In the genomic region with DNA sequence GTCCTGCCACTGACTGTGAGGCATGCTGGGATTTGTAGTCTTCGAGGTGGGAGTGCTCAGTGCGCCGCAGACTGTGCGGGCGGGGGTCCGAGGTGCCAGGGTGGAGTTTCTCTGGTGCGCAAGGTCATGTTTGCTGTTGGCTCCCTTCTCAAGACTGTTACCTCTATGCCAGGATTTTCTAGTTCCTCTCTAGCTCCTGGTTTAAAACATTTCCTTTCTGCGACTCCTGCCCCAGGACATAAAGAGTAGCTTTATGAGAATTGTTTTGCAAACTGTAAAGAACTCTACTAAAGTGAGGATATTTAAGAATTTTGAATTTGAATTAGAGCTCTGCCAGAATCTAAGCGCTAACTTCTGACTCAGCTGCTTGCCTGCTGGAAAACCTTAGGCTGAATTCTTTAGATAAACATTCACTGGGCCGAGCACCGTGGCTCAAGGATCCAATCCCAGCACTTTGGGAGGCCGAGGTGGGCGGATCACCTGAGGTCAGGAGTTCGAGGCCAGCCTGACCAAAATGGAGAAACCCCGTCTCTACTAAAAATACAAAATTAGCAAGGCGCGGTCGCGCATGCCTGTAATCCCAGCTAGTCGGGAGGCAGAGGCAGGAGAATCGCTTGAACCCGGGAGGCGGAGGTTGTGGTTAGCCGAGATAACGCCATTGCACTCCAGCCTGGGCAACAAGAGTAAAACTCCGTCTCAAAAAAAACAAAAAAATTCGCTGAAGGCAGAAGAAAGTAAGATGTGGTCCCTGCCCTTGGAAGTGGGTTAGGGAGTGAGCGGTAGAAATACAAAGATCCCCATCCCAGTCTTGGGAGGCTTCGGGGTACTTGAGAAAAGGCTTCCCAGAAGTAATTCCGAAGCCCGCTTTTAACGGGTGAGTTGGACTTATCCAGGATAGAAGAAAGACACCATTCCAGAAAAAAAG, we compare ENCODE assay signal across 1 cellular context.
TF ChIP-seq lines count a peak whose summit lies in the region.

No MANE protein-coding gene starts in this region.

TF ChIP-seq in HepG2, 621 proteins besides CTCF, POLR2A, EP300 and RAD21 (continued from another document and continues in another):
- peak; percentile 73; the same call in 1 of the 2 replicates for TF ChIP-seq SAP130 (CRISPR knock-in tag; IDR thresholded peaks at IDR 0.05; ENCODE audit: low read depth)
- peak; percentile 96 for TF ChIP-seq CHD4 (IDR thresholded peaks at IDR 0.05; ENCODE audit: borderline replicate concordance, low read length)
- TF ChIP-seq, protein P1, sequence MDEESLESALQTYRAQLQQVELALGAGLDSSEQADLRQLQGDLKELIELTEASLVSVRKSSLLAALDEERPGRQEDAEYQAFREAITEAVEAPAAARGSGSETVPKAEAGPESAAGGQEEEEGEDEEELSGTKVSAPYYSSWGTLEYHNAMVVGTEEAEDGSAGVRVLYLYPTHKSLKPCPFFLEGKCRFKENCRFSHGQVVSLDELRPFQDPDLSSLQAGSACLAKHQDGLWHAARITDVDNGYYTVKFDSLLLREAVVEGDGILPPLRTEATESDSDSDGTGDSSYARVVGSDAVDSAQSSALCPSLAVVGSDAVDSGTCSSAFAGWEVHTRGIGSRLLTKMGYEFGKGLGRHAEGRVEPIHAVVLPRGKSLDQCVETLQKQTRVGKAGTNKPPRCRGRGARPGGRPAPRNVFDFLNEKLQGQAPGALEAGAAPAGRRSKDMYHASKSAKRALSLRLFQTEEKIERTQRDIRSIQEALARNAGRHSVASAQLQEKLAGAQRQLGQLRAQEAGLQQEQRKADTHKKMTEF (CRISPR knock-in tag; IDR thresholded peaks at IDR 0.05) = peak; percentile 36; the same call in 1 of the 2 replicates
- no peak for TF ChIP-seq ZNF264 (CRISPR knock-in tag; IDR thresholded peaks at IDR 0.05)
- TF ChIP-seq KLF16 (CRISPR knock-in tag; IDR thresholded peaks at IDR 0.05) = no peak; a peak in 1 of 4 replicates
- TF ChIP-seq, protein P2, sequence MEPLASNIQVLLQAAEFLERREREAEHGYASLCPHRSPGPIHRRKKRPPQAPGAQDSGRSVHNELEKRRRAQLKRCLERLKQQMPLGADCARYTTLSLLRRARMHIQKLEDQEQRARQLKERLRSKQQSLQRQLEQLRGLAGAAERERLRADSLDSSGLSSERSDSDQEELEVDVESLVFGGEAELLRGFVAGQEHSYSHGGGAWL (CRISPR knock-in tag; IDR thresholded peaks at IDR 0.05) = no peak
- TF ChIP-seq KDM5B (CRISPR knock-in tag; IDR thresholded peaks at IDR 0.05; ENCODE audit: borderline replicate concordance) = no peak
- TF ChIP-seq RXRB (CRISPR knock-in tag; IDR thresholded peaks at IDR 0.05; ENCODE audit: borderline replicate concordance) = 0 out of 2 replicates have a peak, but pooled peaks have one; percentile 1
- no peak for TF ChIP-seq HNRNPUL1 (IDR thresholded peaks at IDR 0.05; ENCODE audit: low read depth, low read length)
- TF ChIP-seq ZNF34 (CRISPR knock-in tag; IDR thresholded peaks at IDR 0.05; ENCODE audit: borderline replicate concordance) = no peak
- TF ChIP-seq EED (CRISPR knock-in tag; IDR thresholded peaks at IDR 0.05) = no peak
- no peak for TF ChIP-seq NONO (IDR thresholded peaks at IDR 0.05)
- TF ChIP-seq NONO (CRISPR knock-in tag; conservative IDR thresholded peaks at IDR 0.05) = peak; percentile 80; the same call in 1 of the 2 replicates
- no peak for TF ChIP-seq YEATS2 (CRISPR knock-in tag; IDR thresholded peaks at IDR 0.05; ENCODE audit: borderline replicate concordance)
- no peak for TF ChIP-seq KLF12 (CRISPR knock-in tag; IDR thresholded peaks at IDR 0.05; ENCODE audit: borderline replicate concordance)
- TF ChIP-seq JDP2 (CRISPR knock-in tag; IDR thresholded peaks at IDR 0.05; ENCODE audit: borderline replicate concordance) = no peak
- TF ChIP-seq ZNF546 (CRISPR knock-in tag; conservative IDR thresholded peaks at IDR 0.05) = no peak
- 0 out of 2 replicates have a peak, but pooled peaks have one; percentile 21 for TF ChIP-seq PITX1 (CRISPR knock-in tag; IDR thresholded peaks at IDR 0.05)
- TF ChIP-seq, protein P3, sequence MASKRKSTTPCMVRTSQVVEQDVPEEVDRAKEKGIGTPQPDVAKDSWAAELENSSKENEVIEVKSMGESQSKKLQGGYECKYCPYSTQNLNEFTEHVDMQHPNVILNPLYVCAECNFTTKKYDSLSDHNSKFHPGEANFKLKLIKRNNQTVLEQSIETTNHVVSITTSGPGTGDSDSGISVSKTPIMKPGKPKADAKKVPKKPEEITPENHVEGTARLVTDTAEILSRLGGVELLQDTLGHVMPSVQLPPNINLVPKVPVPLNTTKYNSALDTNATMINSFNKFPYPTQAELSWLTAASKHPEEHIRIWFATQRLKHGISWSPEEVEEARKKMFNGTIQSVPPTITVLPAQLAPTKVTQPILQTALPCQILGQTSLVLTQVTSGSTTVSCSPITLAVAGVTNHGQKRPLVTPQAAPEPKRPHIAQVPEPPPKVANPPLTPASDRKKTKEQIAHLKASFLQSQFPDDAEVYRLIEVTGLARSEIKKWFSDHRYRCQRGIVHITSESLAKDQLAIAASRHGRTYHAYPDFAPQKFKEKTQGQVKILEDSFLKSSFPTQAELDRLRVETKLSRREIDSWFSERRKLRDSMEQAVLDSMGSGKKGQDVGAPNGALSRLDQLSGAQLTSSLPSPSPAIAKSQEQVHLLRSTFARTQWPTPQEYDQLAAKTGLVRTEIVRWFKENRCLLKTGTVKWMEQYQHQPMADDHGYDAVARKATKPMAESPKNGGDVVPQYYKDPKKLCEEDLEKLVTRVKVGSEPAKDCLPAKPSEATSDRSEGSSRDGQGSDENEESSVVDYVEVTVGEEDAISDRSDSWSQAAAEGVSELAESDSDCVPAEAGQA (IDR thresholded peaks at IDR 0.05; ENCODE audit: low read depth) = peak; percentile 83; the same call in 1 of the 2 replicates
- TF ChIP-seq, protein P3 (CRISPR knock-in tag; IDR thresholded peaks at IDR 0.05; ENCODE audit: borderline replicate concordance) = no peak
- 0 out of 2 replicates have a peak, but pooled peaks have one; percentile 15 for TF ChIP-seq ARNTL (CRISPR knock-in tag; IDR thresholded peaks at IDR 0.05)
- peak; percentile 40; the same call in 1 of the 2 replicates for TF ChIP-seq FOXA3 (CRISPR knock-in tag; IDR thresholded peaks at IDR 0.05)
- TF ChIP-seq, protein P4, sequence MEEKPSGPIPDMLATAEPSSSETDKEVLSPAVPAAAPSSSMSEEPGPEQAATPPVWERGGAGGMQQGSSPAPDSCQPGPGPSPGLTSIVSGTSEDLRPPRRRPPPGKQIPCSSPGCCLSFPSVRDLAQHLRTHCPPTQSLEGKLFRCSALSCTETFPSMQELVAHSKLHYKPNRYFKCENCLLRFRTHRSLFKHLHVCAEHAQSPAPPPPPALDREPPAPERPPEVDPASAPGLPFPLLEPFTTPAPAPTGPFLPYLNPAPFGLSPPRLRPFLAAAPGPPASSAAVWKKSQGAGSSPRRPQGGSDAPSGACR (CRISPR knock-in tag; IDR thresholded peaks at IDR 0.05) = 0 out of 2 replicates have a peak, but pooled peaks have one; percentile 52
- TF ChIP-seq, protein P5, sequence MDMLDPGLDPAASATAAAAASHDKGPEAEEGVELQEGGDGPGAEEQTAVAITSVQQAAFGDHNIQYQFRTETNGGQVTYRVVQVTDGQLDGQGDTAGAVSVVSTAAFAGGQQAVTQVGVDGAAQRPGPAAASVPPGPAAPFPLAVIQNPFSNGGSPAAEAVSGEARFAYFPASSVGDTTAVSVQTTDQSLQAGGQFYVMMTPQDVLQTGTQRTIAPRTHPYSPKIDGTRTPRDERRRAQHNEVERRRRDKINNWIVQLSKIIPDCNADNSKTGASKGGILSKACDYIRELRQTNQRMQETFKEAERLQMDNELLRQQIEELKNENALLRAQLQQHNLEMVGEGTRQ (IDR thresholded peaks at IDR 0.05; ENCODE audit: low read depth, low read length) = no peak
- TF ChIP-seq, protein P5 (CRISPR knock-in tag; IDR thresholded peaks at IDR 0.05; ENCODE audit: borderline replicate concordance) = no peak
- TF ChIP-seq FLYWCH1 (CRISPR knock-in tag; IDR thresholded peaks at IDR 0.05) = no peak
- TF ChIP-seq, protein P6, sequence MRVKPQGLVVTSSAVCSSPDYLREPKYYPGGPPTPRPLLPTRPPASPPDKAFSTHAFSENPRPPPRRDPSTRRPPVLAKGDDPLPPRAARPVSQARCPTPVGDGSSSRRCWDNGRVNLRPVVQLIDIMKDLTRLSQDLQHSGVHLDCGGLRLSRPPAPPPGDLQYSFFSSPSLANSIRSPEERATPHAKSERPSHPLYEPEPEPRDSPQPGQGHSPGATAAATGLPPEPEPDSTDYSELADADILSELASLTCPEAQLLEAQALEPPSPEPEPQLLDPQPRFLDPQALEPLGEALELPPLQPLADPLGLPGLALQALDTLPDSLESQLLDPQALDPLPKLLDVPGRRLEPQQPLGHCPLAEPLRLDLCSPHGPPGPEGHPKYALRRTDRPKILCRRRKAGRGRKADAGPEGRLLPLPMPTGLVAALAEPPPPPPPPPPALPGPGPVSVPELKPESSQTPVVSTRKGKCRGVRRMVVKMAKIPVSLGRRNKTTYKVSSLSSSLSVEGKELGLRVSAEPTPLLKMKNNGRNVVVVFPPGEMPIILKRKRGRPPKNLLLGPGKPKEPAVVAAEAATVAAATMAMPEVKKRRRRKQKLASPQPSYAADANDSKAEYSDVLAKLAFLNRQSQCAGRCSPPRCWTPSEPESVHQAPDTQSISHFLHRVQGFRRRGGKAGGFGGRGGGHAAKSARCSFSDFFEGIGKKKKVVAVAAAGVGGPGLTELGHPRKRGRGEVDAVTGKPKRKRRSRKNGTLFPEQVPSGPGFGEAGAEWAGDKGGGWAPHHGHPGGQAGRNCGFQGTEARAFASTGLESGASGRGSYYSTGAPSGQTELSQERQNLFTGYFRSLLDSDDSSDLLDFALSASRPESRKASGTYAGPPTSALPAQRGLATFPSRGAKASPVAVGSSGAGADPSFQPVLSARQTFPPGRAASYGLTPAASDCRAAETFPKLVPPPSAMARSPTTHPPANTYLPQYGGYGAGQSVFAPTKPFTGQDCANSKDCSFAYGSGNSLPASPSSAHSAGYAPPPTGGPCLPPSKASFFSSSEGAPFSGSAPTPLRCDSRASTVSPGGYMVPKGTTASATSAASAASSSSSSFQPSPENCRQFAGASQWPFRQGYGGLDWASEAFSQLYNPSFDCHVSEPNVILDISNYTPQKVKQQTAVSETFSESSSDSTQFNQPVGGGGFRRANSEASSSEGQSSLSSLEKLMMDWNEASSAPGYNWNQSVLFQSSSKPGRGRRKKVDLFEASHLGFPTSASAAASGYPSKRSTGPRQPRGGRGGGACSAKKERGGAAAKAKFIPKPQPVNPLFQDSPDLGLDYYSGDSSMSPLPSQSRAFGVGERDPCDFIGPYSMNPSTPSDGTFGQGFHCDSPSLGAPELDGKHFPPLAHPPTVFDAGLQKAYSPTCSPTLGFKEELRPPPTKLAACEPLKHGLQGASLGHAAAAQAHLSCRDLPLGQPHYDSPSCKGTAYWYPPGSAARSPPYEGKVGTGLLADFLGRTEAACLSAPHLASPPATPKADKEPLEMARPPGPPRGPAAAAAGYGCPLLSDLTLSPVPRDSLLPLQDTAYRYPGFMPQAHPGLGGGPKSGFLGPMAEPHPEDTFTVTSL (CRISPR knock-in tag; IDR thresholded peaks at IDR 0.05; ENCODE audit: borderline replicate concordance) = 0 out of 2 replicates have a peak, but pooled peaks have one; percentile 10
- no peak for TF ChIP-seq ZNF224 (CRISPR knock-in tag; IDR thresholded peaks at IDR 0.05)
- peak; percentile 29; the same call in 1 of the 2 replicates for TF ChIP-seq ATF1 (CRISPR knock-in tag; IDR thresholded peaks at IDR 0.05)
- TF ChIP-seq, protein P7, sequence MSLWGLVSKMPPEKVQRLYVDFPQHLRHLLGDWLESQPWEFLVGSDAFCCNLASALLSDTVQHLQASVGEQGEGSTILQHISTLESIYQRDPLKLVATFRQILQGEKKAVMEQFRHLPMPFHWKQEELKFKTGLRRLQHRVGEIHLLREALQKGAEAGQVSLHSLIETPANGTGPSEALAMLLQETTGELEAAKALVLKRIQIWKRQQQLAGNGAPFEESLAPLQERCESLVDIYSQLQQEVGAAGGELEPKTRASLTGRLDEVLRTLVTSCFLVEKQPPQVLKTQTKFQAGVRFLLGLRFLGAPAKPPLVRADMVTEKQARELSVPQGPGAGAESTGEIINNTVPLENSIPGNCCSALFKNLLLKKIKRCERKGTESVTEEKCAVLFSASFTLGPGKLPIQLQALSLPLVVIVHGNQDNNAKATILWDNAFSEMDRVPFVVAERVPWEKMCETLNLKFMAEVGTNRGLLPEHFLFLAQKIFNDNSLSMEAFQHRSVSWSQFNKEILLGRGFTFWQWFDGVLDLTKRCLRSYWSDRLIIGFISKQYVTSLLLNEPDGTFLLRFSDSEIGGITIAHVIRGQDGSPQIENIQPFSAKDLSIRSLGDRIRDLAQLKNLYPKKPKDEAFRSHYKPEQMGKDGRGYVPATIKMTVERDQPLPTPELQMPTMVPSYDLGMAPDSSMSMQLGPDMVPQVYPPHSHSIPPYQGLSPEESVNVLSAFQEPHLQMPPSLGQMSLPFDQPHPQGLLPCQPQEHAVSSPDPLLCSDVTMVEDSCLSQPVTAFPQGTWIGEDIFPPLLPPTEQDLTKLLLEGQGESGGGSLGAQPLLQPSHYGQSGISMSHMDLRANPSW (CRISPR knock-in tag; IDR thresholded peaks at IDR 0.05; ENCODE audit: borderline replicate concordance) = 0 out of 2 replicates have a peak, but pooled peaks have one; percentile 65
- TF ChIP-seq GLI4 (CRISPR knock-in tag; IDR thresholded peaks at IDR 0.05; ENCODE audit: borderline replicate concordance) = no peak
- TF ChIP-seq NFYC (CRISPR knock-in tag; IDR thresholded peaks at IDR 0.05) = no peak
- no peak for TF ChIP-seq GZF1 (CRISPR knock-in tag; IDR thresholded peaks at IDR 0.05)
- TF ChIP-seq HNF4G (IDR thresholded peaks at IDR 0.05; ENCODE audit: borderline replicate concordance, low read depth, low read length) = peak; percentile 10; the same call in 1 of the 2 replicates
- 0 out of 2 replicates have a peak, but pooled peaks have one; percentile 29 for TF ChIP-seq HNF4G (CRISPR knock-in tag; IDR thresholded peaks at IDR 0.05; ENCODE audit: borderline replicate concordance, low read depth)
- no peak for TF ChIP-seq ZNF329 (CRISPR knock-in tag; IDR thresholded peaks at IDR 0.05; ENCODE audit: low read depth)
- TF ChIP-seq PHB2 (IDR thresholded peaks at IDR 0.05; ENCODE audit: partially characterized antibody) = no peak
- no peak for TF ChIP-seq NBN (conservative IDR thresholded peaks at IDR 0.05)
